Comparison of ENCODE assay signal across 16 cellular contexts in the genomic region with DNA sequence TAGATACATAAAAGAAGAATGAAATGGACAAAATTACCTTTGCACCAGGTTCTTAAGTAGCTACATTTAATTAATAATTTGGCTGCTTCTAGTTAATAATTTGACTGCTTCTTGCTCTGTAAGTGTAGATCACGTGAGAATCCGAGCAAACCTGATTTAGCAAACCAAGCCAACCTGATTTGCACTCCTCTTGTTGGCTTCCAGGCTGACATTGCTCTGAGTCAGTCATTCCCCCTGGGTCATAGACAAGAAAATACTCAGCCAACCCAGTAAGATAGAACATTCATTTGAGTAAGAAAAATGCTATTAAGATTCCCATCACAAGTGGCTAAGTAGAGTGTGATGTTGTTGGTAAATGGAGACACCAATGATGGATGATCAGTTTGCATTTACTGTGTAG.
DNase-seq lines count a peak whose midpoint lies in the region; TF ChIP-seq lines count a peak whose summit lies in the region.
"Had no signal": no experiment of that assay in that cellular context is flagged by ENCODE, and none has a peak within 500 bp of the region (broad histone marks: within the 10 kb centered on the region; RNA-seq: fewer than 3 reads in every experiment).

No MANE protein-coding gene starts in this region.

- CTCF ChIA-PET in mammary epithelial cell (lab: Charles Lee; ENCODE audit: low non-redundant PET) = no interaction called here
- CTCF ChIA-PET in MCF 10A (lab: Yijun Ruan, JAX) = interaction anchor here (1.2 kb wide), 1 partner anchor 300 kb away, joined by 3 read pairs; no protein-coding TSS in a partner anchor

- H3K27ac Mint-ChIP-seq in MCF 10A (ENCODE audit: low read depth, unreplicated experiment) = no peak overlapping the region
- H3K27ac Mint-ChIP-seq: CD14-positive monocyte; CD4-positive, alpha-beta memory T cell had no signal

- H3K36me3 Mint-ChIP-seq in MCF 10A (ENCODE audit: insufficient read depth, unreplicated experiment) = no peaks in the 10 kb centered on the region
- H3K36me3 Mint-ChIP-seq: CD14-positive monocyte; CD4-positive, alpha-beta memory T cell had no signal

- POLR2A ChIA-PET in MCF 10A (lab: Yijun Ruan, JAX) = interaction anchor here (1.5 kb wide), 1 partner anchor 11 kb away, joined by 5 read pairs; no protein-coding TSS in a partner anchor

- H3K36me3 ChIP-seq in mammary epithelial cell (ENCODE audit: insufficient read depth, low read length) (no peaks in the 10 kb centered on the region), tibial artery (no peaks in the 10 kb centered on the region)
- H3K36me3 ChIP-seq: BLaER1, HAP-1 had no signal

- DNase-seq in mammary epithelial cell = peak; percentile 27
- no peak for DNase-seq in MCF 10A (ENCODE audit: unreplicated experiment)
- DNase-seq in epithelial cell of esophagus (ENCODE audit: low read depth) = peak; percentile 79
- DNase-seq in kidney tubule cell (ENCODE audit: low spot score) = peak; percentile 24
- DNase-seq in OCI-M1 (lab: John Stamatoyannopoulos, UW) = no peak
- DNase-seq in inferior parietal cortex (ENCODE audit: extremely low spot score) = no peak
- no peak for DNase-seq in tibial artery
- DNase-seq: CD4-positive, alpha-beta memory T cell; DND-41; EL; GM23248 had no signal

- WGBS in mammary epithelial cell (ENCODE audit: low coverage, missing lambda C conversion rate) = 50% methylated on average over 2 of the region's 2 CpGs

- H3K27me3 ChIP-seq in mammary epithelial cell (ENCODE audit: insufficient read depth, low read length) = peaks cover 2% of the 10 kb centered on the region
- no peaks in the 10 kb centered on the region for H3K27me3 ChIP-seq in tibial artery
- H3K27me3 ChIP-seq: BLaER1 had no signal

- H3K4me3 Mint-ChIP-seq in MCF 10A (ENCODE audit: unreplicated experiment) = no peak overlapping the region
- H3K4me3 Mint-ChIP-seq: CD14-positive monocyte; CD4-positive, alpha-beta memory T cell had no signal

- H3K4me3 ChIP-seq in mammary epithelial cell (replicated peaks in 1 of 3; ENCODE audit: insufficient read depth in 1 of 3, low read depth in 2 of 3, low read length in 3 of 3) (no peak overlapping the region), epithelial cell of esophagus (ENCODE audit: low read length) (no peak overlapping the region), tibial artery (no peak overlapping the region)
- H3K4me3 ChIP-seq: A549, BLaER1, GM23248, HAP-1 had no signal

- H3K9me3 Mint-ChIP-seq in MCF 10A (ENCODE audit: unreplicated experiment) = no peaks in the 10 kb centered on the region

- BruUV-seq in mammary epithelial cell (replicated peaks; lab: Mats Ljungman, UMichigan) (no TSS peak), MCF 10A (replicated peaks; lab: Mats Ljungman, UMichigan) (no TSS peak)

- H3K27ac ChIP-seq in mammary epithelial cell (ENCODE audit: insufficient read depth, low read depth, low read length) (no peak overlapping the region), tibial artery (no peak overlapping the region)
- H3K27ac ChIP-seq: 22Rv1, A549, BLaER1, GM23248 had no signal

- no peak overlapping the region for H3K9ac ChIP-seq in mammary epithelial cell (ENCODE audit: insufficient read depth, low read length)
- H3K9ac ChIP-seq: BLaER1, GM23248 had no signal

- intact Hi-C loops in mammary epithelial cell (cut with micrococcal nuclease) = no loop called here
- intact Hi-C loops in MCF 10A (cut with micrococcal nuclease) = no loop called here
- intact Hi-C loops in tibial artery (cut with DNase I; ENCODE audit: low total_unique reads) = no loop called here

- in situ Hi-C loops in mammary epithelial cell (cut with MboI; ENCODE audit: low sequenced_read_pairs in 2 of 2) = no loop called here

- no peak for TF ChIP-seq CTCF in mammary epithelial cell (conservative IDR thresholded peaks at IDR 0.05 in 1 of 2, IDR thresholded peaks at IDR 0.05 in 1 of 2; ENCODE audit: extremely low read depth in 1 of 2, insufficient read depth in 1 of 2, low read depth in 1 of 2, low read length in 2 of 2)
- no peak for TF ChIP-seq CTCF in MCF 10A (IDR thresholded peaks at IDR 0.05; ENCODE audit: unreplicated experiment)
- no peak for TF ChIP-seq CTCF in epithelial cell of esophagus (IDR thresholded peaks at IDR 0.05; ENCODE audit: insufficient read depth, low read depth, low read length, missing control alignments)
- no peak for TF ChIP-seq CTCF in tibial artery (IDR thresholded peaks at IDR 0.05)

- H3K9me3 ChIP-seq in mammary epithelial cell (replicated peaks; ENCODE audit: insufficient read depth, low read length) = no peaks in the 10 kb centered on the region
- peaks cover 0 to 2% (median 0%) of the 10 kb centered on the region in 3 donors for H3K9me3 ChIP-seq in tibial artery
- H3K9me3 ChIP-seq: A549, BLaER1, HAP-1 had no signal

- H3K4me1 ChIP-seq in mammary epithelial cell (ENCODE audit: insufficient read depth, low read length) (no peaks in the 10 kb centered on the region), tibial artery (no peaks in the 10 kb centered on the region)
- H3K4me1 ChIP-seq: BLaER1, HAP-1 had no signal

- H4K20me1 ChIP-seq in mammary epithelial cell (ENCODE audit: insufficient read depth, low read length) = no peaks in the 10 kb centered on the region
- H4K20me1 ChIP-seq: BLaER1 had no signal

- dilution Hi-C loops in mammary epithelial cell (cut with HindIII; ENCODE audit: low sequenced_read_pairs) = no loop called here

- no peaks in the 10 kb centered on the region for H3K27me3 Mint-ChIP-seq in MCF 10A (ENCODE audit: insufficient read depth, unreplicated experiment)
- H3K27me3 Mint-ChIP-seq: CD4-positive, alpha-beta memory T cell had no signal

- no peak overlapping the region for H3K4me2 ChIP-seq in mammary epithelial cell (ENCODE audit: insufficient read depth, low read depth, low read length)
- H3K4me2 ChIP-seq: A549, BLaER1 had no signal

- peaks cover 3% of the 10 kb centered on the region for H3K4me1 Mint-ChIP-seq in MCF 10A (ENCODE audit: insufficient read depth, unreplicated experiment)
- H3K4me1 Mint-ChIP-seq: CD4-positive, alpha-beta memory T cell had no signal

- H2AFZ ChIP-seq in mammary epithelial cell (ENCODE audit: low read depth, low read length) = no peak overlapping the region
- H2AFZ ChIP-seq: GM23248 had no signal

- H3K79me2 ChIP-seq in mammary epithelial cell (ENCODE audit: insufficient read depth, low read length) = no peaks in the 10 kb centered on the region

Comparison
In these comparisons a context has a peak if more than half of its experiments do, and no peak if none do; other contexts are left out.
1. DNase-seq: peak in mammary epithelial cell (single experiment), epithelial cell of esophagus (single experiment) and kidney tubule cell (single experiment); none in MCF 10A (single experiment), OCI-M1 (single experiment), inferior parietal cortex (single experiment) and tibial artery (0 of 2).